Comparison of ENCODE assay signal across 8 cellular contexts in genomic region chr6:29828471-29828797, GRCh38. TPM values are rescaled to one million over a fixed set of nuclear protein-coding genes. Genes with fewer than 3 reads are reported as not detected.
A peak's percentile ranks its signal among the peaks of the same experiment; 100 is the strongest.
DNase-seq lines count a peak whose midpoint lies in the region; ATAC-seq, FAIRE-seq and TF ChIP-seq lines count a peak whose summit lies in the region.

No MANE protein-coding gene starts in this region.

- no peak for FAIRE-seq in HTR-8/SVneo (lab: Jason Lieb, UNC)

- DNase-seq in GM06990 (ENCODE audit: extremely low read depth, insufficient read length) (no peak), activated T-cell treated with anti-CD3 and anti-CD28 coated beads for 4 hours (peak; percentile 29), left cardiac atrium (peak; percentile 39), smooth muscle cell (lab: John Stamatoyannopoulos, UW; ENCODE audit: unreplicated experiment) (no peak), HTR-8/SVneo (ENCODE audit: insufficient read length, low spot score) (no peak), A172 (ENCODE audit: low spot score) (no peak)

- no peak for TF ChIP-seq CTCF in GM06990 (IDR thresholded peaks at IDR 0.05; ENCODE audit: insufficient read depth, low read length, poor library complexity, severe bottlenecking)
- no peak for TF ChIP-seq CTCF in smooth muscle cell (IDR thresholded peaks at IDR 0.05; ENCODE audit: borderline replicate concordance, insufficient read depth, poor library complexity, severe bottlenecking)

- no peaks in the 10 kb centered on the region for H3F3A ChIP-seq in smooth muscle cell (ENCODE audit: low read depth)

- no peak overlapping the region for H3K27ac ChIP-seq in smooth muscle cell (ENCODE audit: low read depth)

- H4K20me1 ChIP-seq in smooth muscle cell (ENCODE audit: low read depth), result no peaks in the 10 kb centered on the region

- intact Hi-C loops in left cardiac atrium (cut with DNase I), result no loop called here

- no peaks in the 10 kb centered on the region for H3K79me2 ChIP-seq in smooth muscle cell (ENCODE audit: low read depth)

- no peaks in the 10 kb centered on the region; the same call in none of the 2 replicates for H3K27me3 ChIP-seq in GM06990 (replicated peaks; ENCODE audit: control insufficient read depth, insufficient read depth, low read length)
- H3K27me3 ChIP-seq in smooth muscle cell (ENCODE audit: low read depth), result peaks cover 96% of the 10 kb centered on the region

- no peak overlapping the region for H2AFZ ChIP-seq in smooth muscle cell (ENCODE audit: low read depth)

- 43% methylated on average over 18 of the region's 26 CpGs for WGBS in smooth muscle cell (ENCODE audit: low lambda C conversion rate)

- no peaks in the 10 kb centered on the region for H3K4me1 ChIP-seq in smooth muscle cell (ENCODE audit: low read depth)

- peak; percentile 38 to 61 for ATAC-seq in left cardiac atrium
- ATAC-seq in GM19467 (IDR thresholded peaks at IDR 0.05; ENCODE audit: unreplicated experiment), result no peak
- no peak for ATAC-seq in HG03342 (IDR thresholded peaks at IDR 0.05; ENCODE audit: unreplicated experiment)

- H3K9ac ChIP-seq in smooth muscle cell (ENCODE audit: low read depth), result no peak overlapping the region

- peak overlapping the region; percentile 81 for H3K4me2 ChIP-seq in smooth muscle cell

- H3K36me3 ChIP-seq in GM06990 (ENCODE audit: control insufficient read depth, insufficient read depth, low read length) (no peaks in the 10 kb centered on the region), smooth muscle cell (ENCODE audit: low read depth) (no peaks in the 10 kb centered on the region)

- no peaks in the 10 kb centered on the region for H3K9me3 ChIP-seq in smooth muscle cell (replicated peaks; ENCODE audit: low read depth)

- H3K4me3 ChIP-seq in GM06990 (replicated peaks; ENCODE audit: low read depth, low read length) (peak overlapping the region; percentile 58), smooth muscle cell (peak overlapping the region; percentile 36)

RNA-seq across cellular contexts. Expression of gene HLA-G, which starts 0.8 kb away (rescaled TPM):
- total RNA-seq in left cardiac atrium (under 1 TPM in 1 of 2 donors, not detected in 1; 0.42 TPM), smooth muscle cell (0.22 and 0.36 TPM in 2 replicates)
- polyA plus RNA-seq in smooth muscle cell, result 1.7 and 3.5 TPM in 2 replicates
- not detected in 2 replicates for total RNA-seq in A172 (2014; rRNA removed; shearing (Covaris generic))

Comparison
In these comparisons a context has a peak if more than half of its experiments do, and no peak if none do; other contexts are left out.
1. DNase-seq: peak in activated T-cell treated with anti-CD3 and anti-CD28 coated beads for 4 hours (single experiment) and left cardiac atrium (single experiment); none in GM06990 (single experiment), smooth muscle cell (single experiment), HTR-8/SVneo (single experiment) and A172 (single experiment).
2. ATAC-seq: peak in left cardiac atrium (2 of 2); none in GM19467 (single experiment) and HG03342 (single experiment).